ENCODE assay signal across 11 cellular contexts in the genomic region with DNA sequence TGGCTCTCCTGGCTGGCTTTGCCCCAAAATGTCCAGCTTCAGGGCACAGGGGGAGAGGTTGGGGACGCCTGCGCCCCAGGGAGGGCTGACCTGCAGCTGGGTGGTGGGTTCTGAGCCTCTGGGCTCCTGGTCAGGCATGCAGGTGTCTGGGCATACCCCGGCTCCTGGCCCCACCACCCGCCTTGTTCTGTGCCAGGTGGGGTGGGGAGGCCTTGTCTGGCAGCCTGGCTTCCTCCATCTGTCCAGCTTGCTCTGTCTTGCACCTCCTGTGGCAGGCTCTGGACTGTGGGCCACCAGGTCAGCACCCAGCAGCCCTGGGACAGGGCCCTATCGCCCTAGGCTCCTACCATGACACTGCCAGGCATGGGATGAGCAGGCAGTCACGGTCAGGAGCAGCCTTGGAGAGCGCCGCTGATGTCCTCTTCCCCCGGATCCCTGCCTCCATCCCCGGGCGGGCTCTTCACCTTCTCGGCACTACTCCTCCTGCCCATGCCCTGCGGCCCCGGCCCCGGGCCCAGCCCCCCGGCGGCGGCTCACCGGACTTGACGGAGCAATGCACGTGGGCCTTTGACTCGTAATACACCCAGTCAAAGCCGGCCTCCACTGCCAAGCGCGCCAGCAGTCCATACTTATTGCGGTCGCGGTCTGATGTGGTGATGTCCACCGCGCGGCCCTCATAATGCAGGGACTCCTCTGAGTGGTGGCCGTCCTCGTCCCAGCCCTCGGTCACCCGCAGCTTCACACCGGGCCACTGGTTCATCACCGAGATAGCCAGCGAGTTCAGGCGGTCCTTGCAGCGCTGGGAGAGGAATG. TPM values are rescaled to one million over a fixed set of nuclear protein-coding genes. Genes with fewer than 3 reads are reported as not detected.
DNase-seq lines count a peak whose midpoint lies in the region; ATAC-seq and TF ChIP-seq lines count a peak whose summit lies in the region.
"Had no signal": no experiment of that assay in that cellular context is flagged by ENCODE, and none has a peak within 500 bp of the region (broad histone marks: within the 10 kb centered on the region; RNA-seq: fewer than 3 reads in every experiment).

No MANE protein-coding gene starts in this region.

- TF ChIP-seq CTCF in WI38 (IDR thresholded peaks at IDR 0.05; ENCODE audit: low read depth, low read length) (no peak), stomach (IDR thresholded peaks at IDR 0.05) (no peak)

- H3K27ac ChIP-seq in iPS-20b (ENCODE audit: low read length) (no peak overlapping the region), stomach (no peak overlapping the region)
- H3K27ac ChIP-seq: skin epidermis had no signal

- H3K27me3 Mint-ChIP-seq in activated T-cell treated with anti-CD3 and anti-CD28 coated beads, Interleukin-2, amount 50 U/mL, for 72 hours (ENCODE audit: low read depth): peaks cover 58% of the 10 kb centered on the region

- H3K9me3 ChIP-seq in iPS-20b (ENCODE audit: insufficient read depth, low read depth, low read length): no peaks in the 10 kb centered on the region
- H3K9me3 ChIP-seq in stomach: no peaks in the 10 kb centered on the region

- TF ChIP-seq POLR2A in stomach (IDR thresholded peaks at IDR 0.05) (no peak), GM18505 (IDR thresholded peaks at IDR 0.05; ENCODE audit: borderline replicate concordance, extremely low read depth, insufficient read depth, insufficient read length) (no peak)

- H3K27me3 ChIP-seq in iPS-20b (ENCODE audit: insufficient read depth, low read length) (peaks cover 100% of the 10 kb centered on the region), stomach (peaks cover 15 to 88% (median 55%) of the 10 kb centered on the region in 3 donors)

- peaks cover 18% of the 10 kb centered on the region for H3K4me1 Mint-ChIP-seq in activated T-cell treated with anti-CD3 and anti-CD28 coated beads, Interleukin-2, amount 50 U/mL, for 72 hours (ENCODE audit: low read depth)

- 7 to 19% (median 16%) methylated on average over 19 to 40 of the region's 40 CpGs for WGBS in stomach, 5 donors

- H3K36me3 Mint-ChIP-seq in activated T-cell treated with anti-CD3 and anti-CD28 coated beads, Interleukin-2, amount 50 U/mL, for 72 hours (ENCODE audit: insufficient read depth in 2 of 2): no peaks in the 10 kb centered on the region
- H3K36me3 Mint-ChIP-seq: activated naive CD8-positive, alpha-beta T cell had no signal

- H3K4me3 Mint-ChIP-seq in activated T-cell treated with anti-CD3 and anti-CD28 coated beads, Interleukin-2, amount 50 U/mL, for 72 hours: peak overlapping the region; percentile 77 to 84

- intact Hi-C loops in stomach (cut with DNase I; ENCODE audit: low total_unique reads): loop anchor here (5.0 kb wide), 1 partner anchor 100 kb away; no protein-coding TSS in a partner anchor

- DNase-seq in activated T-cell treated with anti-CD3 and anti-CD28 coated beads, Interleukin-2, amount 50 U/mL, for 72 hours: no peak
- DNase-seq in activated T-cell treated with anti-CD3 and anti-CD28 coated beads, Interleukin-2, amount 50 U/mL, for 1 hour: no peak
- DNase-seq in stomach (peak; percentile 23), NCI-H510A (lab: John Stamatoyannopoulos, UW) (no peak)

- H3K4me1 ChIP-seq in iPS-20b (ENCODE audit: insufficient read depth, low read length) (no peaks in the 10 kb centered on the region; the same call in 1 of the 2 replicates), stomach (peaks cover 41 to 55% (median 53%) of the 10 kb centered on the region in 4 donors)

- TF ChIP-seq EP300 in stomach (IDR thresholded peaks at IDR 0.05): no peak

- no peak for ATAC-seq in activated T-cell treated with anti-CD3 and anti-CD28 coated beads, Interleukin-2, amount 50 U/mL, for 72 hours (replicated peaks in 1 of 2)
- ATAC-seq in HG02884 (IDR thresholded peaks at IDR 0.05; ENCODE audit: unreplicated experiment) (no peak), GM18505 (IDR thresholded peaks at IDR 0.05; ENCODE audit: unreplicated experiment) (no peak)

- H3K36me3 ChIP-seq in iPS-20b (ENCODE audit: insufficient read depth, low read depth, low read length) (no peaks in the 10 kb centered on the region), stomach (peaks cover 0 to 23% (median 12%) of the 10 kb centered on the region in 4 donors)

- no peaks in the 10 kb centered on the region for H3K9me3 Mint-ChIP-seq in activated T-cell treated with anti-CD3 and anti-CD28 coated beads, Interleukin-2, amount 50 U/mL, for 72 hours

- H3K9ac ChIP-seq in iPS-20b (ENCODE audit: low read depth, low read length): no peak overlapping the region

- H3K27ac Mint-ChIP-seq in activated T-cell treated with anti-CD3 and anti-CD28 coated beads, Interleukin-2, amount 50 U/mL, for 72 hours: no peak overlapping the region
- H3K27ac Mint-ChIP-seq: activated naive CD8-positive, alpha-beta T cell had no signal

- H3K4me3 ChIP-seq in WI38 (ENCODE audit: low read depth, low read length) (0 out of 2 replicates have a peak overlapping the region, but pooled peaks have one; percentile 2), iPS-20b (ENCODE audit: low read length) (peak overlapping the region; percentile 56; the same call in 1 of the 2 replicates), stomach (peak overlapping the region; percentile 19 to 61 (median 56))
- H3K4me3 ChIP-seq: skin epidermis had no signal

RNA-seq across cellular contexts. Expression of gene IHH, which starts 3.6 kb away (rescaled TPM):
- total RNA-seq in activated T-cell treated with anti-CD3 and anti-CD28 coated beads, Interleukin-2, amount 50 U/mL, for 72 hours: under 1 TPM; 0.12 to 0.14 TPM
- 10 to 100 TPM in 4 of 5 donors, under 1 TPM in 1; 0.58 to 59.1 (median 16.5) TPM for total RNA-seq in stomach
- polyA plus RNA-seq in stomach: 1 to 10 TPM; 6.4 to 9.0 (median 7.8) TPM
- total RNA-seq: SK-MEL-5 had no signal

RNA-seq across cellular contexts. Expression of gene CFAP65, which starts 15.8 kb away (rescaled TPM):
- total RNA-seq in activated T-cell treated with anti-CD3 and anti-CD28 coated beads, Interleukin-2, amount 50 U/mL, for 72 hours: not detected
- 1 to 10 TPM in 1 of 5 donors, not detected in 4; 2.6 TPM for total RNA-seq in stomach
- polyA plus RNA-seq in stomach: under 1 TPM in 1 of 3 donors, not detected in 2; 0.10 TPM

Comparison
In these comparisons a context has a peak if more than half of its experiments do, and no peak if none do; other contexts are left out.
1. H3K4me3 ChIP-seq: peak in every context shown above with its lines; median percentile 56 in iPS-20b; 56 in stomach; 2 in WI38.